Comparison of ENCODE assay signal across 13 cellular contexts in the genomic region with DNA sequence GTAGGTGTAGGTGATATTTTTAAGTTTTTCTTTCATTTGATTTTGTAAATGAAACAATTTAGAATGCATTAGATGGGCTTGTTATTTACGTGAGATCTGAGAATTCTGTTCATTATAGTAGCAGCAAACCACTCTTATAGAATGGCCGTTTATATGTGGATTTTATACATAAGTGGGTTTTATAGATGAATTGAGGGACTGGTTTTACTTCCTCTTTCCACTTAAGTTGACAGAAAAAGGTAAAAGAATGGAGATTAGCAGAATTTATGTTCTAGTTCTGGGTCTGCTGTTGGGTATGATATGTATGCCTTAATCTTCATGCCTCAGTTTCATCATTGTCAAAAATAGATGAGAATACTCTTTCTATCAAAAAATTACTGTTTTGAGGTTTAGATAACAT. TPM values are rescaled to one million over a fixed set of nuclear protein-coding genes. Genes with fewer than 3 reads are reported as not detected.
A peak's percentile ranks its signal among the peaks of the same experiment; 100 is the strongest.
DNase-seq lines count a peak whose midpoint lies in the region; ATAC-seq and TF ChIP-seq lines count a peak whose summit lies in the region.
"Had no signal": no experiment of that assay in that cellular context is flagged by ENCODE, and none has a peak within 500 bp of the region (broad histone marks: within the 10 kb centered on the region; RNA-seq: fewer than 3 reads in every experiment).

No MANE protein-coding gene starts in this region.

- no peaks in the 10 kb centered on the region for H3K9me3 Mint-ChIP-seq in T-helper 2 cell treated with Interferon-gamma antibody and Interleukin-4, amounts not matched to agents 5 μg/mL and 100 μg/mL, for 36 hours
- H3K9me3 Mint-ChIP-seq: activated naive CD4-positive, alpha-beta T cell treated with anti-CD3 and anti-CD28 coated beads, Interleukin-2, amount 50 U/mL, for 72 hours had no signal

- H3K4me3 ChIP-seq in PC-9 (no peak overlapping the region), right lobe of liver (no peak overlapping the region)
- H3K4me3 ChIP-seq: heart right ventricle had no signal

- peaks cover 75% of the 10 kb centered on the region for H3K79me2 ChIP-seq in PC-9 (ENCODE audit: low read depth)

- no peak for TF ChIP-seq CTCF in PC-9 (conservative IDR thresholded peaks at IDR 0.05)
- TF ChIP-seq CTCF in right lobe of liver (IDR thresholded peaks at IDR 0.05) = no peak

- H3K4me1 ChIP-seq in PC-9 (replicated peaks; ENCODE audit: insufficient read depth) (peaks cover 23% of the 10 kb centered on the region), right lobe of liver (peaks cover 0 to 15% (median 5%) of the 10 kb centered on the region in 4 donors)

- H3K9me3 ChIP-seq in PC-9 (ENCODE audit: insufficient read depth, low read depth) = no peaks in the 10 kb centered on the region
- H3K9me3 ChIP-seq in right lobe of liver = no peaks in the 10 kb centered on the region
- H3K9me3 ChIP-seq: heart right ventricle had no signal

- TF ChIP-seq POLR2A in right lobe of liver (IDR thresholded peaks at IDR 0.05) = no peak

- intact Hi-C loops in PC-9 (cut with micrococcal nuclease; ENCODE audit: unreplicated experiment) = no loop called here
- intact Hi-C loops in right lobe of liver (cut with DNase I) = no loop called here

- ATAC-seq in GM18867 (IDR thresholded peaks at IDR 0.05; ENCODE audit: unreplicated experiment) (peak; percentile 48), HG03095 (IDR thresholded peaks at IDR 0.05; ENCODE audit: unreplicated experiment) (peak; percentile 46), right lobe of liver (no peak)

- POLR2A ChIA-PET in PC-9 (lab: Charles Lee; ENCODE audit: unreplicated experiment) = no interaction called here

- no peaks in the 10 kb centered on the region for H3K27me3 Mint-ChIP-seq in T-helper 2 cell treated with Interferon-gamma antibody and Interleukin-4, amounts not matched to agents 5 μg/mL and 100 μg/mL, for 36 hours (ENCODE audit: low read depth)

- H3K4me3 Mint-ChIP-seq in T-helper 2 cell treated with Interferon-gamma antibody and Interleukin-4, amounts not matched to agents 5 μg/mL and 100 μg/mL, for 36 hours = no peak overlapping the region

- CTCF ChIA-PET in PC-9 (lab: Charles Lee) = no interaction called here

- no peak overlapping the region for H2AFZ ChIP-seq in PC-9

- H3K36me3 ChIP-seq in PC-9 (ENCODE audit: low read depth) (no peaks in the 10 kb centered on the region; the same call in 1 of the 2 replicates), right lobe of liver (no peaks in the 10 kb centered on the region)

- peak overlapping the region; percentile 27; the same call in 1 of the 2 replicates for H3K4me2 ChIP-seq in PC-9

- H3K9me2 ChIP-seq in PC-9 (ENCODE audit: insufficient read depth) = no peaks in the 10 kb centered on the region

- DNase-seq in PC-9 (no peak), right lobe of liver (no peak), T1000 (lab: John Stamatoyannopoulos, UW) (no peak), kidney tubule cell (ENCODE audit: low spot score) (no peak)
- no peak for DNase-seq in T-helper 2 cell treated with Interferon-gamma antibody and Interleukin-4, amounts not matched to agents 5 μg/mL and 100 μg/mL, for 36 hours (ENCODE audit: low spot score)
- no peak for DNase-seq in activated CD4-positive, alpha-beta T cell treated with anti-CD3 and anti-CD28 coated beads for 1 hour
- DNase-seq: cerebellar nuclear complex, heart right ventricle, NCI-H1105, RPMI8226 had no signal

- WGBS in right lobe of liver (ENCODE audit: insufficient coverage, low coverage, low lambda C conversion rate, missing lambda C conversion rate) = 71% methylated on average over 2 of the region's 2 CpGs

- H3K27ac ChIP-seq in PC-9 (peak overlapping the region; percentile 48), right lobe of liver (peak overlapping the region in 2 of 3 donors; percentile 11 to 13)
- H3K27ac ChIP-seq: heart right ventricle had no signal

- H3F3A ChIP-seq in PC-9 (ENCODE audit: insufficient read depth, low read depth) = peaks cover 7% of the 10 kb centered on the region; the same call in 1 of the 2 replicates

- peaks cover 39% of the 10 kb centered on the region for H3K4me1 Mint-ChIP-seq in T-helper 2 cell treated with Interferon-gamma antibody and Interleukin-4, amounts not matched to agents 5 μg/mL and 100 μg/mL, for 36 hours (ENCODE audit: low read depth)

- H3K36me3 Mint-ChIP-seq in T-helper 2 cell treated with Interferon-gamma antibody and Interleukin-4, amounts not matched to agents 5 μg/mL and 100 μg/mL, for 36 hours (ENCODE audit: low read depth) = peaks cover 33% of the 10 kb centered on the region

- H4K20me1 ChIP-seq in PC-9 (ENCODE audit: insufficient read depth) = no peaks in the 10 kb centered on the region

- no peak overlapping the region for H3K27ac Mint-ChIP-seq in T-helper 2 cell treated with Interferon-gamma antibody and Interleukin-4, amounts not matched to agents 5 μg/mL and 100 μg/mL, for 36 hours
- H3K27ac Mint-ChIP-seq: activated naive CD4-positive, alpha-beta T cell treated with anti-CD3 and anti-CD28 coated beads, Interleukin-2, amount 50 U/mL, for 72 hours had no signal

- BruUV-seq in PC-9 (replicated peaks; lab: Mats Ljungman, UMichigan) = no TSS peak

- H3K27me3 ChIP-seq in PC-9 (ENCODE audit: insufficient read depth, low read depth) (no peaks in the 10 kb centered on the region), right lobe of liver (no peaks in the 10 kb centered on the region)
- H3K27me3 ChIP-seq: heart right ventricle had no signal

RNA-seq across cellular contexts. Expression of a gene that starts 5.6 kb away (rescaled TPM):
- total RNA-seq in PC-9 (2021) (13.9 and 19.2 TPM in 2 replicates), right lobe of liver (1 to 10 TPM; 2.0 to 5.1 (median 4.3) TPM)

RNA-seq across cellular contexts. Expression of a gene that starts 6.2 kb away (rescaled TPM):
- total RNA-seq in PC-9 (2021) (403 and 583 TPM in 2 replicates), right lobe of liver (100 to 1,000 TPM; 175 to 292 (median 237) TPM)

Comparison
In these comparisons a context has a peak if more than half of its experiments do, and no peak if none do; other contexts are left out.
1. ATAC-seq: peak in GM18867 (single experiment) and HG03095 (single experiment); none in right lobe of liver (0 of 4).